17 cellular contexts compared by ENCODE assay signal in the genomic region with DNA sequence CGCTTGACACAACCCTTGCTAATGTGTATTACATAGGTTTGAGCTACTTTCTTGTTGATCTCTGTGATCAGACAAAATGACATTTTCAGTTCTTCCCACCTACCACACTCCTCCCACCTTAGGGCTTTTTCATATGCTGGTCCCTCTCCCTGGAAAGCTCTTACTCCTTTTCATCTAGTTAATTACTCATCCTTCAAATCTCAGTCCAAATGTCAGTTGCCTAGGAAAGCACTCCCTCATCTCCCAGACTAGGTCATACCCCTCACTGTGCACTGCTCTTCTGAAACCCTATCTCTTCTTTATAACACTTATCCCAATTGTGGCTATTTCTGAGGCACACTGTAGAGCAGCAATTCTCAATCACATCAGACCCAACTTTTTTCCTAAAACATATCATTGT.
"Had no signal": no experiment of that assay in that cellular context is flagged by ENCODE, and none has a peak within 500 bp of the region (broad histone marks: within the 10 kb centered on the region; RNA-seq: fewer than 3 reads in every experiment).

No MANE protein-coding gene starts in this region.

- H3K27me3 ChIP-seq: right atrium auricular region, tibial artery had no signal

- H3K4me3 Mint-ChIP-seq: central memory CD8-positive, alpha-beta T cell; mesothelial cell of epicardium; nephron had no signal

- H3K9me3 Mint-ChIP-seq: central memory CD8-positive, alpha-beta T cell had no signal

- FAIRE-seq: frontal cortex, keratinocyte had no signal

- ATAC-seq: activated CD4-positive, CD25-positive, alpha-beta regulatory T cell treated with anti-CD3 and anti-CD28 coated beads, Interleukin-2, amount 50 U/mL, for 24 hours; stimulated activated naive CD8-positive, alpha-beta T cell treated with anti-CD3 and anti-CD28 coated beads, Interleukin-15, Interleukin-2, amounts not matched to agents 100 U/mL and 50 U/mL, for 24 hours had no signal

- H3K9me3 ChIP-seq: right atrium auricular region had no signal

- H3K4me3 ChIP-seq: right atrium auricular region, tibial artery had no signal

- DNase-seq: activated CD4-positive, alpha-beta T cell treated with anti-CD3 and anti-CD28 coated beads, Interleukin-2, amount 50 U/mL, for 48 hours; activated naive CD4-positive, alpha-beta T cell; aorta; cortex of kidney; occipital lobe; stimulated activated CD4-positive, alpha-beta T cell treated with anti-CD3 and anti-CD28 coated beads, Interleukin-2, amount 100 ng/mL, for 24 hours; stimulated activated naive CD8-positive, alpha-beta T cell treated with anti-CD3 and anti-CD28 coated beads, Interleukin-15, Interleukin-2, amounts not matched to agents 100 U/mL and 50 U/mL, for 24 hours; substantia nigra; tibial artery had no signal

- H3K27me3 Mint-ChIP-seq: central memory CD8-positive, alpha-beta T cell; progenitor cell of endocrine pancreas had no signal

- H3K27ac ChIP-seq: right atrium auricular region, tibial artery had no signal

- H3K27ac Mint-ChIP-seq: mesothelial cell of epicardium, progenitor cell of endocrine pancreas had no signal
